In genomic region chr19:34172661-34173144, GRCh38 we compare ENCODE assay signal across 2 cellular contexts.
TF ChIP-seq lines count a peak whose summit lies in the region.

No MANE protein-coding gene starts in this region.

TF ChIP-seq in A549, 52 proteins besides CTCF, POLR2A, EP300 and RAD21 (continued from another document):
- TF ChIP-seq CHD2 (IDR thresholded peaks at IDR 0.05; ENCODE audit: low read length, partially characterized antibody) (no peak), ATOH8 (CRISPR knock-in tag; IDR thresholded peaks at IDR 0.05; ENCODE audit: low read depth) (0 out of 2 replicates have a peak, but pooled peaks have one; percentile 47), PHF8 (IDR thresholded peaks at IDR 0.05; ENCODE audit: borderline replicate concordance, low read depth) (peak; percentile 56), FOSL2 (IDR thresholded peaks at IDR 0.05) (no peak), FOSL2 (CRISPR knock-in tag; IDR thresholded peaks at IDR 0.05) (peak; percentile 7; the same call in 1 of the 2 replicates), TFCP2L1 (CRISPR knock-in tag; IDR thresholded peaks at IDR 0.05) (peak; percentile 64; the same call in 1 of the 2 replicates)

TF ChIP-seq in endothelial cell of umbilical vein, 7 proteins besides CTCF, POLR2A, EP300 and RAD21 (continued from another document):
- no peak for TF ChIP-seq EZH2 (IDR thresholded peaks at IDR 0.05; ENCODE audit: borderline replicate concordance, low read depth, low read length, severe bottlenecking)
- no peak for TF ChIP-seq MYC (IDR thresholded peaks at IDR 0.05; ENCODE audit: low read depth, low read length)
- TF ChIP-seq FOS (IDR thresholded peaks at IDR 0.05; ENCODE audit: borderline replicate concordance, insufficient read depth, low read length) = no peak
- TF ChIP-seq, protein P1, sequence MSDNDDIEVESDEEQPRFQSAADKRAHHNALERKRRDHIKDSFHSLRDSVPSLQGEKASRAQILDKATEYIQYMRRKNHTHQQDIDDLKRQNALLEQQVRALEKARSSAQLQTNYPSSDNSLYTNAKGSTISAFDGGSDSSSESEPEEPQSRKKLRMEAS (IDR thresholded peaks at IDR 0.05; ENCODE audit: insufficient read depth, insufficient read length) = no peak
- TF ChIP-seq GATA2 (IDR thresholded peaks at IDR 0.05; ENCODE audit: insufficient read depth, insufficient read length, low read depth, low read length) = no peak
